Comparison of ENCODE assay signal across 17 cellular contexts in the genomic region with DNA sequence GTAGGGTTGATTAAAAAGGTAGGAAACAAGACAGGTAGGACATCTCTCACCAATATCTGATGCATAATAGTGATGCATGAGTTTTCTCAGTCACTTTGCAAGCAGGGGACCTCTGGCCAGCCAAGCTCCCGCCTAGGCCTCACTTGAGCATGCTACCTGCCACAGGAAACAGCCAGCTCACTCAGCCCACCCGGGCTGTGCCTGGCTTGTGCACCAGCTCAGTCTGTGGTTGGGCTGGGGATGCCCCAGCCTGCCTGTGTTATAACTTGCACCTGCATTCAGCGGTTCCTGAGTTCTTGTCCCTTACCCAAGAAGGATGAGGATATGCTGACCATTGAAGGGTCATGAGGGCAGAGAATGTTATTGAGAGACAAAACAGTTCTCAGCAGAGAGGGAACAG.
A peak's percentile ranks its signal among the peaks of the same experiment; 100 is the strongest.
DNase-seq lines count a peak whose midpoint lies in the region; ATAC-seq lines count a peak whose summit lies in the region.
"Had no signal": no experiment of that assay in that cellular context is flagged by ENCODE, and none has a peak within 500 bp of the region (broad histone marks: within the 10 kb centered on the region; RNA-seq: fewer than 3 reads in every experiment).

No MANE protein-coding gene starts in this region.

- DNase-seq in NK-92 treated with Interleukin-12 subunit alpha and Interleukin-12 subunit beta, amount 100 ng/mL, for 24 hours (lab: John Stamatoyannopoulos, UW): peak; percentile 30
- DNase-seq in NK-92 (lab: John Stamatoyannopoulos, UW; ENCODE audit: unreplicated experiment) (no peak), NCI-H2029 treated with DMSO at 0.1 percent for 48 hours (lab: John Stamatoyannopoulos, UW) (no peak), OCI-M1 (lab: John Stamatoyannopoulos, UW) (no peak)
- DNase-seq in stimulated activated naive CD8-positive, alpha-beta T cell treated with anti-CD3 and anti-CD28 coated beads, Interleukin-15, Interleukin-2, amounts not matched to agents 100 U/mL and 50 U/mL, for 24 hours: no peak
- DNase-seq: dorsolateral prefrontal cortex, immature natural killer cell, mammary epithelial cell, NCI-H1930, NCI-H510A treated with DMSO at 0.1 percent for 48 hours, small intestine, tibial artery had no signal

- peak; percentile 56 for ATAC-seq in GM21576 (IDR thresholded peaks at IDR 0.05; ENCODE audit: unreplicated experiment)
- peak; percentile 57 for ATAC-seq in HG03175 (IDR thresholded peaks at IDR 0.05; ENCODE audit: unreplicated experiment)
- peak; percentile 65 for ATAC-seq in stimulated activated naive CD8-positive, alpha-beta T cell treated with anti-CD3 and anti-CD28 coated beads, Interleukin-15, Interleukin-2, amounts not matched to agents 100 U/mL and 50 U/mL, for 24 hours
- no peak for ATAC-seq in HG02970 (IDR thresholded peaks at IDR 0.05; ENCODE audit: low FRiP score, unreplicated experiment)
- ATAC-seq: esophagus mucosa; natural killer cell treated with Interleukin-12 subunit alpha and Interleukin-12 subunit beta and Interleukin-15 and Interleukin-18, amount 100 ng/mL, for 72 hours had no signal
